In the genomic region with DNA sequence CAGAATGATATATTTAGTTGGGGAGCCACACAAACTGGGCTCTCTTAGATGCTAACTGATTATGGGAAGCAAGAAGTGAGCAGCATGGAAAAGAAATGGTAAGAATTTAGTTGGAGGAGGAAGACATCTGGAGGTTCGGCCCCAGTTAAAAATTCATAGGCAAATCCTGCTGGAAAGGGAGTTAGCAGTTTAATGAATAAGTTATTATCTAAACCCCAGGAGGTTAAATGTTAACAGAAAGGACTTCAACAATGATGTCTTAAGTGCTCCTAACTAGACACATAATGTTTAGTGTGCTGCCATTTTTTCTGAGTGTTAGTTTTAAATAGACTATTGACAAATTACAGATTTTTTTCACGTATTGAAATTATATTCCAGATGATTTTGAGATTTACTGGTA, we compare ENCODE assay signal across 19 cellular contexts.
DNase-seq lines count a peak whose midpoint lies in the region; ATAC-seq, FAIRE-seq and TF ChIP-seq lines count a peak whose summit lies in the region.
"Had no signal": no experiment of that assay in that cellular context is flagged by ENCODE, and none has a peak within 500 bp of the region (broad histone marks: within the 10 kb centered on the region; RNA-seq: fewer than 3 reads in every experiment).

No MANE protein-coding gene starts in this region.

- CTCF ChIA-PET in A549 (lab: Yijun Ruan, JAX), result no interaction called here

- H3K27ac ChIP-seq in A549 (peak overlapping the region; percentile 65 to 81), adrenal gland (no peak overlapping the region)
- H3K27ac ChIP-seq: 22Rv1, BLaER1, RWPE1 had no signal

- no peak for TF ChIP-seq RAD21 in A549 (conservative IDR thresholded peaks at IDR 0.05 in 1 of 2, IDR thresholded peaks at IDR 0.05 in 1 of 2)

- no peak overlapping the region for H3K9ac ChIP-seq in endocrine pancreas (ENCODE audit: control insufficient read depth, insufficient read depth, low read length)
- H3K9ac ChIP-seq: BLaER1 had no signal

- TF ChIP-seq CTCF in A549 (IDR thresholded peaks at IDR 0.05), result no peak
- no peak for TF ChIP-seq CTCF in adrenal gland (IDR thresholded peaks at IDR 0.05)

- H3K4me2 ChIP-seq in A549, result peak overlapping the region; percentile 91
- H3K4me2 ChIP-seq: BLaER1 had no signal

- ATAC-seq in A549 (peak in 1 of 2 experiments; percentile 32; a peak in 1 of 6 replicates), HG02571 (IDR thresholded peaks at IDR 0.05; ENCODE audit: unreplicated experiment) (no peak)
- ATAC-seq: K562 had no signal

- FAIRE-seq in A549 (lab: Jason Lieb, UNC), result no peak
- FAIRE-seq: K562 had no signal

- intact Hi-C loops in adrenal gland (cut with DNase I), result no loop called here

- 4% methylated on average over 2 of the region's 2 CpGs for WGBS in A549 (ENCODE audit: missing lambda C conversion rate)
- 87 to 93% (median 91%) methylated on average over 2 of the region's 2 CpGs for WGBS in adrenal gland, 4 donors

- H3K27me3 ChIP-seq in endocrine pancreas (ENCODE audit: control insufficient read depth, insufficient read depth, low read length), result no peaks in the 10 kb centered on the region
- H3K27me3 ChIP-seq in adrenal gland, result no peaks in the 10 kb centered on the region
- H3K27me3 ChIP-seq: BLaER1 had no signal

- DNase-seq in A549 (ENCODE audit: low read depth in 1 of 2, low spot score in 1 of 2), result peak in 1 of 2 experiments; percentile 8
- peak; percentile 18 for DNase-seq in HK-2 (ENCODE audit: unreplicated experiment)
- peak; percentile 90 for DNase-seq in kidney tubule cell (ENCODE audit: low spot score)
- DNase-seq in NCI-H187 (lab: John Stamatoyannopoulos, UW), result no peak
- no peak for DNase-seq in adrenal gland
- DNase-seq in C1 segment of cervical spinal cord (lab: John Stamatoyannopoulos, UW), result no peak
- DNase-seq: CD8-positive, alpha-beta memory T cell; DMS153; MV-4-11; NCI-H2029; NCI-H2171; NCI-H69; NK-92 treated with Interleukin-12 subunit alpha and Interleukin-12 subunit beta, amount 100 ng/mL, for 24 hours had no signal

- H3K36me3 ChIP-seq in endocrine pancreas (ENCODE audit: control insufficient read depth, insufficient read depth, low read length) (no peaks in the 10 kb centered on the region), adrenal gland (replicated peaks in 1 of 2) (no peaks in the 10 kb centered on the region)
- H3K36me3 ChIP-seq: BLaER1 had no signal

- no peak for TF ChIP-seq EP300 in A549 (IDR thresholded peaks at IDR 0.05)

- POLR2A ChIA-PET in A549 (lab: Yijun Ruan, JAX), result no interaction called here

- H3K4me1 ChIP-seq in A549, result peaks cover 25% of the 10 kb centered on the region; the same call in 2 of the 3 replicates
- H3K4me1 ChIP-seq in endocrine pancreas (ENCODE audit: control insufficient read depth, insufficient read depth, low read length), result no peaks in the 10 kb centered on the region
- peaks cover 6 to 18% of the 10 kb centered on the region in 2 donors for H3K4me1 ChIP-seq in adrenal gland (replicated peaks in 1 of 2)

- H3K4me3 ChIP-seq in A549 (peak overlapping the region; percentile 28), endocrine pancreas (ENCODE audit: control insufficient read depth, insufficient read depth, low read length) (peak overlapping the region; percentile 14), adrenal gland (no peak overlapping the region)
- H3K4me3 ChIP-seq: BLaER1, K562 had no signal

- H3K9me3 ChIP-seq in A549 (no peaks in the 10 kb centered on the region), endocrine pancreas (ENCODE audit: control insufficient read depth, low read length) (no peaks in the 10 kb centered on the region), adrenal gland (replicated peaks in 1 of 3) (no peaks in the 10 kb centered on the region)
- H3K9me3 ChIP-seq: BLaER1 had no signal

- TF ChIP-seq POLR2A in A549 (IDR thresholded peaks at IDR 0.05; ENCODE audit: low read length) (no peak), adrenal gland (IDR thresholded peaks at IDR 0.05) (no peak)

TF ChIP-seq in A549, 52 proteins besides CTCF, POLR2A, EP300 and RAD21:
- TF ChIP-seq, protein P1, sequence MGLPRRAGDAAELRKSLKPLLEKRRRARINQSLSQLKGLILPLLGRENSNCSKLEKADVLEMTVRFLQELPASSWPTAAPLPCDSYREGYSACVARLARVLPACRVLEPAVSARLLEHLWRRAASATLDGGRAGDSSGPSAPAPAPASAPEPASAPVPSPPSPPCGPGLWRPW (IDR thresholded peaks at IDR 0.05), result no peak
- TF ChIP-seq CHD4 (IDR thresholded peaks at IDR 0.05; ENCODE audit: borderline replicate concordance) (no peak), TP53 (CRISPR knock-in tag; IDR thresholded peaks at IDR 0.05) (no peak), HDAC2 (IDR thresholded peaks at IDR 0.05) (no peak), GATA3 (IDR thresholded peaks at IDR 0.05; ENCODE audit: borderline replicate concordance) (no peak), JUN (IDR thresholded peaks at IDR 0.05) (no peak), JUNB (IDR thresholded peaks at IDR 0.05) (no peak), SMC3 (IDR thresholded peaks at IDR 0.05) (no peak), ZFP36 (IDR thresholded peaks at IDR 0.05; ENCODE audit: borderline replicate concordance, partially characterized antibody) (no peak)
- TF ChIP-seq, protein P2, sequence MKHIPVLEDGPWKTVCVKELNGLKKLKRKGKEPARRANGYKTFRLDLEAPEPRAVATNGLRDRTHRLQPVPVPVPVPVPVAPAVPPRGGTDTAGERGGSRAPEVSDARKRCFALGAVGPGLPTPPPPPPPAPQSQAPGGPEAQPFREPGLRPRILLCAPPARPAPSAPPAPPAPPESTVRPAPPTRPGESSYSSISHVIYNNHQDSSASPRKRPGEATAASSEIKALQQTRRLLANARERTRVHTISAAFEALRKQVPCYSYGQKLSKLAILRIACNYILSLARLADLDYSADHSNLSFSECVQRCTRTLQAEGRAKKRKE (CRISPR knock-in tag; IDR thresholded peaks at IDR 0.05; ENCODE audit: low read depth), result no peak

Comparison
In these comparisons a context has a peak if more than half of its experiments do, and no peak if none do; other contexts are left out.
1. DNase-seq: peak in HK-2 (single experiment) and kidney tubule cell (single experiment); none in NCI-H187 (0 of 2), adrenal gland (0 of 7) and C1 segment of cervical spinal cord (0 of 14).
2. H3K27ac ChIP-seq: peak in A549 (2 of 2); none in adrenal gland (0 of 5).
3. H3K4me3 ChIP-seq: peak in A549 (single experiment) and endocrine pancreas (single experiment); none in adrenal gland (0 of 4).